Comparison of ENCODE assay signal across 11 cellular contexts in the genomic region with DNA sequence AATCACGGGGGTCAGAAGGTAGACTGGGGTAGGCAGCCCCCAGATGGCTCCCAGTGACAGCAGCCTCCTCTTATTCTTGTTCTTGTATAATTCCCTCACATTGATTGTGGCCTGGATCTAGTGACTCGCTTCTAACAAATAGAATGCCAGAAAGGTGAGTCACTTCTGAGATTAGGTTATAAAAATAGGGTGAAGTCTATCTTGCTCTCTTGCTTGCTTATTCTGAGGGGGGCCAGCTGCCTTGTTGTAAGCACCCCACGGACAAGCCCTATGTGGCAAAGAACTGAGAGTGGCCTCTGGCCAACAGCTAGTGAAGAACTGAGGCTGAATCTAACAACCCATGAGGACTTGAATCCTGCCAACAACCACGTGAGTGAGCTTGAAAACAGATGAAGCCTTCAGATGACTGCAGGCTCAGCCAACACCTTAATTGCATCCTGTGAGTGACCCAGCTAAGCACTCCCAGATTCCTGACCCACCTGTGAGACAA. TPM values are rescaled to one million over a fixed set of nuclear protein-coding genes. Genes with fewer than 3 reads are reported as not detected.
A peak's percentile ranks its signal among the peaks of the same experiment; 100 is the strongest.
DNase-seq lines count a peak whose midpoint lies in the region; ATAC-seq, FAIRE-seq and TF ChIP-seq lines count a peak whose summit lies in the region.
"Had no signal": no experiment of that assay in that cellular context is flagged by ENCODE, and none has a peak within 500 bp of the region (broad histone marks: within the 10 kb centered on the region; RNA-seq: fewer than 3 reads in every experiment).

No MANE protein-coding gene starts in this region.

- no TSS peak for BruUV-seq in HCT116 (replicated peaks; lab: Mats Ljungman, UMichigan)

- H3K27ac ChIP-seq in HCT116 (ENCODE audit: low read depth, low read length) (peak overlapping the region; percentile 57), left ventricle myocardium inferior (replicated peaks) (peak overlapping the region; percentile 92), small intestine (ENCODE audit: low read depth in 1 of 2, low read length in 1 of 2) (peak overlapping the region; percentile 70 to 71)

- DNase-seq in HCT116 (ENCODE audit: low read depth, low spot score) (peak; percentile 75), adipocyte (ENCODE audit: low read depth) (peak; percentile 82), left ventricle myocardium inferior (peak; percentile 56), small intestine (peak; percentile 95), NCI-H2107 (lab: John Stamatoyannopoulos, UW) (no peak), WTC11 (ENCODE audit: low spot score) (no peak), T-helper 2 cell (no peak), MV-4-11 (lab: John Stamatoyannopoulos, UW) (no peak)
- DNase-seq: activated effector memory CD4-positive, alpha-beta T cell treated with Interleukin-2 at 50 U/mL for 16 hours; NCI-H2029 treated with DMSO at 0.1 percent for 48 hours had no signal

- H3K9me3 Mint-ChIP-seq in WTC11 = peaks cover 21% of the 10 kb centered on the region
- H3K9me3 Mint-ChIP-seq: natural killer cell treated with Interleukin-12 subunit alpha and Interleukin-12 subunit beta and Interleukin-15 and Interleukin-18, amount 100 ng/mL, for 72 hours had no signal

- H3K4me3 ChIP-seq in HCT116 (replicated peaks in 1 of 2; ENCODE audit: low read depth in 1 of 2, low read length in 2 of 2) (peak overlapping the region; percentile 38 to 48), adipocyte (ENCODE audit: low read length) (no peak overlapping the region), left ventricle myocardium inferior (peak overlapping the region; percentile 42), small intestine (ENCODE audit: low read depth in 1 of 2, low read length in 2 of 2) (peak overlapping the region in 1 of 2 donors; percentile 20)

- no peaks in the 10 kb centered on the region for H3K4me1 Mint-ChIP-seq in WTC11

- H3K9me2 ChIP-seq in HCT116 (ENCODE audit: insufficient read depth) = no peaks in the 10 kb centered on the region

- TF ChIP-seq RAD21 in HCT116 (IDR thresholded peaks at IDR 0.05; ENCODE audit: low read depth) = no peak

- no peaks in the 10 kb centered on the region for H4K20me1 ChIP-seq in HCT116 (ENCODE audit: insufficient read depth)

- H3K9me3 ChIP-seq in HCT116 (ENCODE audit: control insufficient read depth in 1 of 2, insufficient read depth in 1 of 2, low read depth in 1 of 2, low read length in 2 of 2) (no peaks in the 10 kb centered on the region), adipocyte (ENCODE audit: control insufficient read depth, low read length) (no peaks in the 10 kb centered on the region), left ventricle myocardium inferior (replicated peaks) (peaks cover 9% of the 10 kb centered on the region), small intestine (ENCODE audit: control insufficient read depth, low read depth) (no peaks in the 10 kb centered on the region)

- TF ChIP-seq CTCF in HCT116 (IDR thresholded peaks at IDR 0.05 in 2 of 3, conservative IDR thresholded peaks at IDR 0.05 in 1 of 3; ENCODE audit: borderline replicate concordance in 1 of 3, insufficient read depth in 1 of 3, low read depth in 2 of 3, low read length in 2 of 3) (no peak), left ventricle myocardium inferior (IDR thresholded peaks at IDR 0.05; ENCODE audit: borderline replicate concordance) (no peak), WTC11 (IDR thresholded peaks at IDR 0.05) (no peak)

- H3K27me3 Mint-ChIP-seq in WTC11 (ENCODE audit: low read depth) = no peaks in the 10 kb centered on the region; the same call in 1 of the 2 replicates

- WGBS in small intestine, 3 donors = 6 to 48% (median 23%) methylated on average over 4 of the region's 4 CpGs

- no peaks in the 10 kb centered on the region for H3K36me3 ChIP-seq in HCT116 (ENCODE audit: control insufficient read depth in 1 of 2, insufficient read depth in 2 of 2, low read length in 2 of 2)
- no peaks in the 10 kb centered on the region for H3K36me3 ChIP-seq in adipocyte (ENCODE audit: control insufficient read depth, insufficient read depth, low read length, severe bottlenecking)
- H3K36me3 ChIP-seq in left ventricle myocardium inferior = no peaks in the 10 kb centered on the region
- H3K36me3 ChIP-seq in small intestine (ENCODE audit: control insufficient read depth in 2 of 2, insufficient read depth in 2 of 2, low read length in 2 of 2) = no peaks in the 10 kb centered on the region

- CTCF ChIA-PET in HCT116 (lab: Charles Lee) = interaction anchor here (1.6 kb wide), 1 partner anchor 29 kb away, joined by 5 read pairs; no protein-coding TSS in a partner anchor
- CTCF ChIA-PET in WTC11 (lab: Charles Lee) = no interaction called here

- ATAC-seq in HCT116 (peak; percentile 84), WTC11 (no peak)
- ATAC-seq: natural killer cell treated with Interleukin-12 subunit alpha and Interleukin-12 subunit beta and Interleukin-15 and Interleukin-18, amount 100 ng/mL, for 72 hours had no signal

- H3K27me3 ChIP-seq in HCT116 (ENCODE audit: insufficient read depth, low read length) = no peaks in the 10 kb centered on the region
- no peaks in the 10 kb centered on the region for H3K27me3 ChIP-seq in adipocyte (replicated peaks; ENCODE audit: control insufficient read depth, insufficient read depth, low read length)
- no peaks in the 10 kb centered on the region for H3K27me3 ChIP-seq in left ventricle myocardium inferior (ENCODE audit: low read depth)
- no peaks in the 10 kb centered on the region for H3K27me3 ChIP-seq in small intestine (ENCODE audit: control insufficient read depth in 2 of 2, insufficient read depth in 2 of 2, low read length in 2 of 2)

- peak overlapping the region; percentile 70 for H2AFZ ChIP-seq in HCT116 (ENCODE audit: low read depth, low read length, poor library complexity, severe bottlenecking)

- H3K79me2 ChIP-seq in HCT116 (ENCODE audit: insufficient read depth, low read length) = no peaks in the 10 kb centered on the region

- intact Hi-C loops in HCT116 (cut with micrococcal nuclease) (no loop called here), left ventricle myocardium inferior (cut with micrococcal nuclease) (no loop called here)

- TF ChIP-seq POLR2A in HCT116 (IDR thresholded peaks at IDR 0.05; ENCODE audit: borderline replicate concordance, extremely low read depth, insufficient read depth, insufficient read length) = no peak

- no peak overlapping the region for H3K4me3 Mint-ChIP-seq in WTC11
- H3K4me3 Mint-ChIP-seq: natural killer cell treated with Interleukin-12 subunit alpha and Interleukin-12 subunit beta and Interleukin-15 and Interleukin-18, amount 100 ng/mL, for 72 hours had no signal

- H3K36me3 Mint-ChIP-seq in WTC11 = peaks cover 5% of the 10 kb centered on the region

- POLR2A ChIA-PET in HCT116 (lab: Charles Lee) = no interaction called here
- POLR2A ChIA-PET in WTC11 (lab: Charles Lee) = no interaction called here

- H3K9ac ChIP-seq in HCT116 (ENCODE audit: low read length) (peak overlapping the region; percentile 54), adipocyte (ENCODE audit: low read length) (no peak overlapping the region)

- H3K4me1 ChIP-seq in HCT116 (ENCODE audit: control insufficient read depth in 1 of 2, insufficient read depth in 2 of 2, low read length in 2 of 2) = peaks cover 14 to 27% of the 10 kb centered on the region in 2 experiments
- H3K4me1 ChIP-seq in adipocyte (ENCODE audit: control insufficient read depth, insufficient read depth, low read length) = peaks cover 24% of the 10 kb centered on the region
- peaks cover 32% of the 10 kb centered on the region for H3K4me1 ChIP-seq in left ventricle myocardium inferior
- H3K4me1 ChIP-seq in small intestine (ENCODE audit: control insufficient read depth in 2 of 2, insufficient read depth in 1 of 2, low read depth in 1 of 2, low read length in 1 of 2) = peaks cover 0 to 3% of the 10 kb centered on the region in 2 donors

- no peak overlapping the region for H3K27ac Mint-ChIP-seq in WTC11
- H3K27ac Mint-ChIP-seq: natural killer cell treated with Interleukin-12 subunit alpha and Interleukin-12 subunit beta and Interleukin-15 and Interleukin-18, amount 100 ng/mL, for 72 hours had no signal

- RAD21 ChIA-PET in HCT116 (lab: Charles Lee; ENCODE audit: low non-redundant PET in 1 of 2, low total read pairs in 2 of 2, uncharacterized antibody in 2 of 2, unreplicated experiment in 2 of 2) = no interaction called here

- FAIRE-seq in small intestine (lab: Jason Lieb, UNC) = no peak

- peak overlapping the region; percentile 85 for H3K4me2 ChIP-seq in HCT116 (ENCODE audit: low read length)

TF ChIP-seq in HCT116, 20 proteins besides CTCF, POLR2A, EP300 and RAD21 (continues in another document):
- TF ChIP-seq CBX3 (IDR thresholded peaks at IDR 0.05; ENCODE audit: low read depth) (0 out of 2 replicates have a peak, but pooled peaks have one; percentile 8), EZH2phosphoT487 (IDR thresholded peaks at IDR 0.05; ENCODE audit: borderline replicate concordance) (no peak), SIN3A (IDR thresholded peaks at IDR 0.05; ENCODE audit: low read depth) (peak; percentile 47; the same call in 1 of the 2 replicates), FOSL1 (IDR thresholded peaks at IDR 0.05; ENCODE audit: low read depth) (peak; percentile 82), SP1 (IDR thresholded peaks at IDR 0.05; ENCODE audit: low read depth) (0 out of 2 replicates have a peak, but pooled peaks have one; percentile 11), TCF7L2 (IDR thresholded peaks at IDR 0.05; ENCODE audit: borderline replicate concordance, extremely low read depth, insufficient read depth, insufficient read length) (no peak)
- TF ChIP-seq, protein P1, sequence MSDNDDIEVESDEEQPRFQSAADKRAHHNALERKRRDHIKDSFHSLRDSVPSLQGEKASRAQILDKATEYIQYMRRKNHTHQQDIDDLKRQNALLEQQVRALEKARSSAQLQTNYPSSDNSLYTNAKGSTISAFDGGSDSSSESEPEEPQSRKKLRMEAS (IDR thresholded peaks at IDR 0.05) = peak; percentile 66

TF ChIP-seq in WTC11, 78 proteins besides CTCF, POLR2A, EP300 and RAD21 (continues in another document):
- TF ChIP-seq ZBTB21 (CRISPR knock-in tag; IDR thresholded peaks at IDR 0.05; ENCODE audit: borderline replicate concordance) = no peak
- no peak for TF ChIP-seq ZNF423 (CRISPR knock-in tag; IDR thresholded peaks at IDR 0.05)
- TF ChIP-seq, protein P2, sequence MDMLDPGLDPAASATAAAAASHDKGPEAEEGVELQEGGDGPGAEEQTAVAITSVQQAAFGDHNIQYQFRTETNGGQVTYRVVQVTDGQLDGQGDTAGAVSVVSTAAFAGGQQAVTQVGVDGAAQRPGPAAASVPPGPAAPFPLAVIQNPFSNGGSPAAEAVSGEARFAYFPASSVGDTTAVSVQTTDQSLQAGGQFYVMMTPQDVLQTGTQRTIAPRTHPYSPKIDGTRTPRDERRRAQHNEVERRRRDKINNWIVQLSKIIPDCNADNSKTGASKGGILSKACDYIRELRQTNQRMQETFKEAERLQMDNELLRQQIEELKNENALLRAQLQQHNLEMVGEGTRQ (CRISPR knock-in tag; IDR thresholded peaks at IDR 0.05) = no peak
- TF ChIP-seq IRF2 (CRISPR knock-in tag; IDR thresholded peaks at IDR 0.05; ENCODE audit: borderline replicate concordance, low read depth) = no peak
- TF ChIP-seq SMAD3 (CRISPR knock-in tag; IDR thresholded peaks at IDR 0.05; ENCODE audit: borderline replicate concordance) = no peak

RNA-seq across cellular contexts. Expression of a gene that starts 15.6 kb away (rescaled TPM):
- total RNA-seq in HCT116 (2021; ENCODE audit: unreplicated experiment) (32.4 TPM), left ventricle myocardium inferior (93.7 TPM), WTC11 (2021) (54.4 to 55.4 TPM (median 54.5 TPM) in 3 replicates)
- 7.6 and 10.3 TPM in 2 replicates for polyA plus RNA-seq in HCT116 (2012)
- polyA plus RNA-seq in small intestine = 10 to 100 TPM; 13.5 to 21.7 (median 17.8) TPM

Comparison
In these comparisons a context has a peak if more than half of its experiments do, and no peak if none do; other contexts are left out.
1. DNase-seq: peak in HCT116 (single experiment), adipocyte (single experiment), left ventricle myocardium inferior (single experiment) and small intestine (single experiment); none in NCI-H2107 (single experiment), WTC11 (single experiment), T-helper 2 cell (0 of 5) and MV-4-11 (single experiment).
2. Peak in every context shown above with its lines, with median percentiles within 50 percentile points of each other: H3K27ac ChIP-seq.